In the genomic region with DNA sequence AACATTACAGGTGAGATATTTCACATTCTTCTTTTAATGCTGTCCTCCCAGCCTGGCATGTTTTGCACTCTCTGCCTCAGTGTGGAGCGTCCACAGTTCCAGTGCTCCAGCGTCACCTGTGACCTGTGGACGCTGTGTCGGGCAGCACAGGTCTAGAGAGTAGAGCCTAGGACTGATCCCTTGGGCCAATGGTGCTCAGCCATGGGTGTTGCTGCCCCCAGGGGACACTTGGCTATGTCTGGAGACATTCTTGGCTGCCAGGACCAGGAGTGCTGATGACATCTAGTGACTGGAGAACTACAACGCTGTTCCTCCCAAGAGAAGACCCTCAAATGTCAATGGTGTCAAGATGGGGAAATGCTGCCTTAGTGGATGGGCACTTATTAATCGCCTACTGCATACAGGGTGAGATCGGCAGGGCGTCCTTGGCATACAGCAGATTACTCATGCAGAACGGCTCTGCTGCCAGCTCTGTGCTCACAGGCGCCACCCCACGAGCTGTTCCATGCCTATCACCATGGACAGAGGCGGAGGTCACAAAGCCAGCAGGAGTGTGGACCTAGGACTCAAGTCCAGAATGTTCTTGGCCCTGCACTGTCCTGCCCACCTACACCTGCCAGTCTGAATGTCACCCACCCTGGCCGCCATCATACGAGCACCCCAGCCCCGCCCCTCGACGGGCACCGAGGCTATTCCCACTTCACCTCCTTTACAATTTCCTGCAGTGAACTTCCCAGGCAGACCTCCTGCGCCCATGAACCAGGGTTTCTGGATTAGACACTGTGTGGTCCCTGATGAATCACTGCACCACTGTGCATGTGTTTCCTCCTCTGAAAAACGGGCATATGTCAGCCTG, we compare ENCODE assay signal across 1 cellular context.
TF ChIP-seq lines count a peak whose summit lies in the region.

No MANE protein-coding gene starts in this region.

TF ChIP-seq in HEK293, 187 proteins besides CTCF, POLR2A, EP300 and RAD21 (continued from another document):
- TF ChIP-seq, protein P1, sequence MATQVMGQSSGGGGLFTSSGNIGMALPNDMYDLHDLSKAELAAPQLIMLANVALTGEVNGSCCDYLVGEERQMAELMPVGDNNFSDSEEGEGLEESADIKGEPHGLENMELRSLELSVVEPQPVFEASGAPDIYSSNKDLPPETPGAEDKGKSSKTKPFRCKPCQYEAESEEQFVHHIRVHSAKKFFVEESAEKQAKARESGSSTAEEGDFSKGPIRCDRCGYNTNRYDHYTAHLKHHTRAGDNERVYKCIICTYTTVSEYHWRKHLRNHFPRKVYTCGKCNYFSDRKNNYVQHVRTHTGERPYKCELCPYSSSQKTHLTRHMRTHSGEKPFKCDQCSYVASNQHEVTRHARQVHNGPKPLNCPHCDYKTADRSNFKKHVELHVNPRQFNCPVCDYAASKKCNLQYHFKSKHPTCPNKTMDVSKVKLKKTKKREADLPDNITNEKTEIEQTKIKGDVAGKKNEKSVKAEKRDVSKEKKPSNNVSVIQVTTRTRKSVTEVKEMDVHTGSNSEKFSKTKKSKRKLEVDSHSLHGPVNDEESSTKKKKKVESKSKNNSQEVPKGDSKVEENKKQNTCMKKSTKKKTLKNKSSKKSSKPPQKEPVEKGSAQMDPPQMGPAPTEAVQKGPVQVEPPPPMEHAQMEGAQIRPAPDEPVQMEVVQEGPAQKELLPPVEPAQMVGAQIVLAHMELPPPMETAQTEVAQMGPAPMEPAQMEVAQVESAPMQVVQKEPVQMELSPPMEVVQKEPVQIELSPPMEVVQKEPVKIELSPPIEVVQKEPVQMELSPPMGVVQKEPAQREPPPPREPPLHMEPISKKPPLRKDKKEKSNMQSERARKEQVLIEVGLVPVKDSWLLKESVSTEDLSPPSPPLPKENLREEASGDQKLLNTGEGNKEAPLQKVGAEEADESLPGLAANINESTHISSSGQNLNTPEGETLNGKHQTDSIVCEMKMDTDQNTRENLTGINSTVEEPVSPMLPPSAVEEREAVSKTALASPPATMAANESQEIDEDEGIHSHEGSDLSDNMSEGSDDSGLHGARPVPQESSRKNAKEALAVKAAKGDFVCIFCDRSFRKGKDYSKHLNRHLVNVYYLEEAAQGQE (tag by site-specific recombination; IDR thresholded peaks at IDR 0.05): peak; percentile 95
